Comparison of ENCODE assay signal across 8 cellular contexts in genomic region chr14:65281991-65282908, GRCh38.
DNase-seq lines count a peak whose midpoint lies in the region; ATAC-seq, FAIRE-seq and TF ChIP-seq lines count a peak whose summit lies in the region.

No MANE protein-coding gene starts in this region.

- H3K4me2 ChIP-seq in smooth muscle cell: peak overlapping the region; percentile 76

- H3K9me3 Mint-ChIP-seq in activated naive CD4-positive, alpha-beta T cell treated with anti-CD3 and anti-CD28 coated beads, Interleukin-2, amount 50 U/mL, for 72 hours: no peaks in the 10 kb centered on the region

- no peaks in the 10 kb centered on the region for H3K27me3 ChIP-seq in iPS-18a (ENCODE audit: control insufficient read depth, insufficient read depth, low read length)
- H3K27me3 ChIP-seq in smooth muscle cell (ENCODE audit: low read depth): no peaks in the 10 kb centered on the region

- H3K27ac ChIP-seq in iPS-18a (ENCODE audit: low read length): peak overlapping the region; percentile 74
- H3K27ac ChIP-seq in smooth muscle cell (ENCODE audit: low read depth): peak overlapping the region; percentile 20

- H3K4me3 ChIP-seq in AG09309 (ENCODE audit: control insufficient read depth, low read depth, low read length) (peak overlapping the region; percentile 9), iPS-18a (ENCODE audit: low read length) (peak overlapping the region; percentile 29), smooth muscle cell (no peak overlapping the region)

- H3K9ac ChIP-seq in iPS-18a (ENCODE audit: low read length) (peak overlapping the region; percentile 37), smooth muscle cell (ENCODE audit: low read depth) (no peak overlapping the region)

- FAIRE-seq in H54 (lab: Jason Lieb, UNC): peak; percentile 95

- peak overlapping the region; percentile 33 to 86 for H3K27ac Mint-ChIP-seq in activated naive CD4-positive, alpha-beta T cell treated with anti-CD3 and anti-CD28 coated beads, Interleukin-2, amount 50 U/mL, for 72 hours

- H3K36me3 ChIP-seq in iPS-18a (ENCODE audit: control insufficient read depth, low read depth, low read length) (no peaks in the 10 kb centered on the region), smooth muscle cell (ENCODE audit: low read depth) (no peaks in the 10 kb centered on the region)

- peak overlapping the region; percentile 41 for H2AFZ ChIP-seq in smooth muscle cell (ENCODE audit: low read depth)

- H3K9me3 ChIP-seq in iPS-18a (ENCODE audit: control insufficient read depth, low read depth, low read length) (no peaks in the 10 kb centered on the region), smooth muscle cell (replicated peaks; ENCODE audit: low read depth) (no peaks in the 10 kb centered on the region)

- H3F3A ChIP-seq in smooth muscle cell (ENCODE audit: low read depth): no peaks in the 10 kb centered on the region

- no peak for TF ChIP-seq POLR2A in H54 (IDR thresholded peaks at IDR 0.05; ENCODE audit: low read depth, low read length)

- ATAC-seq in activated naive CD4-positive, alpha-beta T cell treated with anti-CD3 and anti-CD28 coated beads, Interleukin-2, amount 50 U/mL, for 72 hours: peak in 1 of 2 donors; percentile 50
- no peak for ATAC-seq in GM18873 (IDR thresholded peaks at IDR 0.05; ENCODE audit: low FRiP score, unreplicated experiment)

- H3K4me1 ChIP-seq in iPS-18a (ENCODE audit: control insufficient read depth, low read depth, low read length) (peaks cover 20% of the 10 kb centered on the region), smooth muscle cell (ENCODE audit: low read depth) (peaks cover 27% of the 10 kb centered on the region)

- peak; percentile 77 for DNase-seq in AG09309 (ENCODE audit: low read depth)
- DNase-seq in H54 (ENCODE audit: insufficient read length, low spot score): peak; percentile 74
- no peak for DNase-seq in activated naive CD4-positive, alpha-beta T cell treated with anti-CD3 and anti-CD28 coated beads, Interleukin-2, amount 50 U/mL, for 72 hours (ENCODE audit: low spot score in 2 of 2)
- peak; percentile 9 for DNase-seq in smooth muscle cell (lab: John Stamatoyannopoulos, UW; ENCODE audit: unreplicated experiment)
- no peak for DNase-seq in NCI-H1105 treated with DMSO at 0.1 percent for 48 hours (lab: John Stamatoyannopoulos, UW)
- no peak for DNase-seq in stimulated activated CD4-positive, alpha-beta T cell treated with anti-CD3 and anti-CD28 coated beads, Interleukin-4, amount 100 ng/mL, for 24 hours

- H4K20me1 ChIP-seq in smooth muscle cell (ENCODE audit: low read depth): no peaks in the 10 kb centered on the region

- WGBS in smooth muscle cell (ENCODE audit: low lambda C conversion rate): 37% methylated on average over 12 of the region's 12 CpGs

- TF ChIP-seq CTCF in AG09309 (IDR thresholded peaks at IDR 0.05; ENCODE audit: control insufficient read depth, insufficient read depth, low read depth, low read length, missing control alignments) (no peak), smooth muscle cell (IDR thresholded peaks at IDR 0.05; ENCODE audit: borderline replicate concordance, insufficient read depth, poor library complexity, severe bottlenecking) (no peak)

- no peaks in the 10 kb centered on the region for H3K36me3 Mint-ChIP-seq in activated naive CD4-positive, alpha-beta T cell treated with anti-CD3 and anti-CD28 coated beads, Interleukin-2, amount 50 U/mL, for 72 hours

- H3K79me2 ChIP-seq in smooth muscle cell (ENCODE audit: low read depth): no peaks in the 10 kb centered on the region

Comparison
In these comparisons a context has a peak if more than half of its experiments do, and no peak if none do; other contexts are left out.
1. DNase-seq: peak in AG09309 (single experiment), H54 (single experiment) and smooth muscle cell (single experiment); none in activated naive CD4-positive, alpha-beta T cell treated with anti-CD3 and anti-CD28 coated beads, Interleukin-2, amount 50 U/mL, for 72 hours (0 of 2), NCI-H1105 treated with DMSO at 0.1 percent for 48 hours (single experiment) and stimulated activated CD4-positive, alpha-beta T cell treated with anti-CD3 and anti-CD28 coated beads, Interleukin-4, amount 100 ng/mL, for 24 hours (single experiment).